In the genomic region with DNA sequence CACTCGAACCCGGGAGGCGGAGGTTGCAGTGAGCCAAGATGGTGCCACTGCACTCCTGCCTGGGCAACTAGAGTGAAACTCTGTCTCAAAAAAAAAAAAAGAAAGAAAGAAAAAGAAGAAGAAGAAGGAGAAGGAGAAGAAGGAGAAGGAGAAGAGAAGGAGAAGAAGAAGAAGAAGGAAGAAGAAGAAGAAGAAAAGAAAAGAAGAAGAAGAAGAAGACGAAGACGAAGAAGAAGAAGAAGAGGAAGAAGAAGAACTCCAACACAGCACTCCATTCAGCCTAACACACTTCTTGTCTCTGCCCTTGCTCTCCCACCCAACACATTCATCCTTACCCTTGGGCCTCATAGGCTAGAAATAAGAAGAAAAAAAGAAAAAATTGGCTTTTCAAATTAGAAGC, we compare ENCODE assay signal across 10 cellular contexts. TPM values are rescaled to one million over a fixed set of nuclear protein-coding genes. Genes with fewer than 3 reads are reported as not detected.
"Had no signal": no experiment of that assay in that cellular context is flagged by ENCODE, and none has a peak within 500 bp of the region (broad histone marks: within the 10 kb centered on the region; RNA-seq: fewer than 3 reads in every experiment).

No MANE protein-coding gene starts in this region.

- ATAC-seq: HCT116 had no signal

- DNase-seq: GM23248, GOT3, H7, IMR-90, KBM-7 had no signal

- FAIRE-seq: HTR-8/SVneo had no signal

- H3K36me3 ChIP-seq: HAP-1 had no signal

- H2AFZ ChIP-seq: GM23248 had no signal

- H3K4me1 ChIP-seq: HAP-1 had no signal

- H3K9me3 ChIP-seq: HAP-1 had no signal

- H3K9ac ChIP-seq: GM23248 had no signal

- H3K4me3 ChIP-seq: GM23248, HAP-1 had no signal

- H3K27ac ChIP-seq: GM23248 had no signal

RNA-seq across cellular contexts. Expression of a gene that starts 6.9 kb away (rescaled TPM):
- total RNA-seq: GM23248, H4, HT-29, IMR-90 had no signal
- polyA plus RNA-seq: GM23248, IMR-90 had no signal

RNA-seq across cellular contexts. Expression of a gene that starts 17.1 kb away (rescaled TPM):
- total RNA-seq: GM23248, H4, HT-29, IMR-90 had no signal
- polyA plus RNA-seq: GM23248, IMR-90 had no signal

RNA-seq across cellular contexts. Expression of a gene that starts 49.2 kb away (rescaled TPM):
- total RNA-seq: IMR-90 had no signal
- polyA plus RNA-seq: IMR-90 had no signal
